In the genomic region with DNA sequence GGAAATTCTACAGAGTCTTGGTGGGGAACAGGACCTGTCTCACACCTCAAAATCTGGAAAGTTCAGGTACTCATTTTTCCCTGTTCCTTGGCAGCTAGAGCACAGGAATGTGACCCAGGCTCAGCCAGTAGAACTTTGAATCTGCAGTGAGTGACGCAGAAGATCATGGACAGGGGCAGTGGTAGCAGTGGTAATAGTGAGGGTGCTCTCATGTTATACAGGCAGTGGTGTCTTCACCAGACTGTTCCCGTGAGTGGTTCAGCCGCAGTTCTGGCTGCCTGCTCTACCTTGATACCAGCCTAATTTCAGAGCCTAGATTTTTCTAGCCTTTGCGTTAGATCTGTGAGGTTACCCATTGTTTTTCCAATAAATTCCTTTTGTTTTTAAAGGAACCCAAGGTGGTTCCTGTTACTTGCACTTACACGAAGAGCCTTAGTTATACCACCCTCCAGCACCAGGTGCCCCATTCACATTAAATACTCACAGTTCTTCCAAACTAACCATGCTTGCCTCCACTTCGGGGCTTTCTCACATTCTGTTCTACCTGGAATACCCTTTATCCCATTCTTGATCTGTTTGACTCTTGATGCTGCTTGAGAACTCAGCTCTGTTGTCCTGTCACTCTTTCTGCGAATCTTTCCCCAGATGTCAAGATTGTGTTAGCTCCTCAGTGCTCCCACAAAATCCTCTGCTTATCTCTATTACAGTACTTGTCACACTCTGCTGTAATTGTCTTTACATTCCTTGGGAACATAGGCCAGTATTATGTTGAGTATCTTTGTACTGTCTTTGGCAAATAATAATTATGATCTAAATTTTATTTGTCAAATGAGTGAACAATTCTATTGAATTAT, we compare ENCODE assay signal across 1 cellular context.
TF ChIP-seq lines count a peak whose summit lies in the region.

No MANE protein-coding gene starts in this region.

TF ChIP-seq in K562, 482 proteins besides CTCF, POLR2A, EP300 and RAD21:
- TF ChIP-seq NFIC (IDR thresholded peaks at IDR 0.05) (no peak), CCNT2 (IDR thresholded peaks at IDR 0.05; ENCODE audit: borderline replicate concordance, extremely low read depth, insufficient read length, low read depth, low read length) (no peak), LCOR (CRISPR knock-in tag; IDR thresholded peaks at IDR 0.05) (no peak), ZNF780A (CRISPR knock-in tag; IDR thresholded peaks at IDR 0.05) (no peak), FIP1L1 (IDR thresholded peaks at IDR 0.05; ENCODE audit: low read depth, low read length, poor library complexity, severe bottlenecking) (no peak), ZNF263 (CRISPR knock-in tag; IDR thresholded peaks at IDR 0.05; ENCODE audit: borderline replicate concordance) (peak; percentile 86; the same call in 1 of the 2 replicates), MTA2 (IDR thresholded peaks at IDR 0.05; ENCODE audit: low read depth) (no peak), ZNF77 (CRISPR knock-in tag; IDR thresholded peaks at IDR 0.05) (no peak), ZNF217 (CRISPR knock-in tag; IDR thresholded peaks at IDR 0.05) (no peak), RFX7 (CRISPR knock-in tag; IDR thresholded peaks at IDR 0.05) (no peak), MCM5 (IDR thresholded peaks at IDR 0.05; ENCODE audit: low read depth) (no peak), ZNF76 (CRISPR knock-in tag; IDR thresholded peaks at IDR 0.05; ENCODE audit: borderline replicate concordance) (no peak), ZNF124 (CRISPR knock-in tag; IDR thresholded peaks at IDR 0.05) (no peak), ZNF778 (CRISPR knock-in tag; IDR thresholded peaks at IDR 0.05) (no peak), ZNF586 (CRISPR knock-in tag; conservative IDR thresholded peaks at IDR 0.05) (no peak), KDM1A (IDR thresholded peaks at IDR 0.05) (no peak), PHF21A (IDR thresholded peaks at IDR 0.05; ENCODE audit: borderline replicate concordance, low read depth) (no peak), SOX6 (IDR thresholded peaks at IDR 0.05) (peak; percentile 33; the same call in 1 of the 2 replicates), KLF16 (IDR thresholded peaks at IDR 0.05) (no peak), ZNF274 (IDR thresholded peaks at IDR 0.05; ENCODE audit: borderline replicate concordance, low read depth, low read length) (no peak), MEIS2 (IDR thresholded peaks at IDR 0.05; ENCODE audit: partially characterized antibody) (peak; percentile 15), FOXP1 (CRISPR knock-in tag; IDR thresholded peaks at IDR 0.05) (no peak), MCM7 (IDR thresholded peaks at IDR 0.05) (no peak), ZNF830 (CRISPR knock-in tag; IDR thresholded peaks at IDR 0.05) (no peak)
- TF ChIP-seq, protein P1, sequence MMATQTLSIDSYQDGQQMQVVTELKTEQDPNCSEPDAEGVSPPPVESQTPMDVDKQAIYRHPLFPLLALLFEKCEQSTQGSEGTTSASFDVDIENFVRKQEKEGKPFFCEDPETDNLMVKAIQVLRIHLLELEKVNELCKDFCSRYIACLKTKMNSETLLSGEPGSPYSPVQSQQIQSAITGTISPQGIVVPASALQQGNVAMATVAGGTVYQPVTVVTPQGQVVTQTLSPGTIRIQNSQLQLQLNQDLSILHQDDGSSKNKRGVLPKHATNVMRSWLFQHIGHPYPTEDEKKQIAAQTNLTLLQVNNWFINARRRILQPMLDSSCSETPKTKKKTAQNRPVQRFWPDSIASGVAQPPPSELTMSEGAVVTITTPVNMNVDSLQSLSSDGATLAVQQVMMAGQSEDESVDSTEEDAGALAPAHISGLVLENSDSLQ (IDR thresholded peaks at IDR 0.05): peak; percentile 54; the same call in 1 of the 2 replicates
- TF ChIP-seq, protein P2, sequence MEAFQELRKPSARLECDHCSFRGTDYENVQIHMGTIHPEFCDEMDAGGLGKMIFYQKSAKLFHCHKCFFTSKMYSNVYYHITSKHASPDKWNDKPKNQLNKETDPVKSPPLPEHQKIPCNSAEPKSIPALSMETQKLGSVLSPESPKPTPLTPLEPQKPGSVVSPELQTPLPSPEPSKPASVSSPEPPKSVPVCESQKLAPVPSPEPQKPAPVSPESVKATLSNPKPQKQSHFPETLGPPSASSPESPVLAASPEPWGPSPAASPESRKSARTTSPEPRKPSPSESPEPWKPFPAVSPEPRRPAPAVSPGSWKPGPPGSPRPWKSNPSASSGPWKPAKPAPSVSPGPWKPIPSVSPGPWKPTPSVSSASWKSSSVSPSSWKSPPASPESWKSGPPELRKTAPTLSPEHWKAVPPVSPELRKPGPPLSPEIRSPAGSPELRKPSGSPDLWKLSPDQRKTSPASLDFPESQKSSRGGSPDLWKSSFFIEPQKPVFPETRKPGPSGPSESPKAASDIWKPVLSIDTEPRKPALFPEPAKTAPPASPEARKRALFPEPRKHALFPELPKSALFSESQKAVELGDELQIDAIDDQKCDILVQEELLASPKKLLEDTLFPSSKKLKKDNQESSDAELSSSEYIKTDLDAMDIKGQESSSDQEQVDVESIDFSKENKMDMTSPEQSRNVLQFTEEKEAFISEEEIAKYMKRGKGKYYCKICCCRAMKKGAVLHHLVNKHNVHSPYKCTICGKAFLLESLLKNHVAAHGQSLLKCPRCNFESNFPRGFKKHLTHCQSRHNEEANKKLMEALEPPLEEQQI (IDR thresholded peaks at IDR 0.05): no peak
- TF ChIP-seq, protein P3, sequence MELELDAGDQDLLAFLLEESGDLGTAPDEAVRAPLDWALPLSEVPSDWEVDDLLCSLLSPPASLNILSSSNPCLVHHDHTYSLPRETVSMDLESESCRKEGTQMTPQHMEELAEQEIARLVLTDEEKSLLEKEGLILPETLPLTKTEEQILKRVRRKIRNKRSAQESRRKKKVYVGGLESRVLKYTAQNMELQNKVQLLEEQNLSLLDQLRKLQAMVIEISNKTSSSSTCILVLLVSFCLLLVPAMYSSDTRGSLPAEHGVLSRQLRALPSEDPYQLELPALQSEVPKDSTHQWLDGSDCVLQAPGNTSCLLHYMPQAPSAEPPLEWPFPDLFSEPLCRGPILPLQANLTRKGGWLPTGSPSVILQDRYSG (tag; conservative IDR thresholded peaks at IDR 0.05; ENCODE audit: low read depth): no peak
